Comparison of ENCODE assay signal across 10 cellular contexts in the genomic region with DNA sequence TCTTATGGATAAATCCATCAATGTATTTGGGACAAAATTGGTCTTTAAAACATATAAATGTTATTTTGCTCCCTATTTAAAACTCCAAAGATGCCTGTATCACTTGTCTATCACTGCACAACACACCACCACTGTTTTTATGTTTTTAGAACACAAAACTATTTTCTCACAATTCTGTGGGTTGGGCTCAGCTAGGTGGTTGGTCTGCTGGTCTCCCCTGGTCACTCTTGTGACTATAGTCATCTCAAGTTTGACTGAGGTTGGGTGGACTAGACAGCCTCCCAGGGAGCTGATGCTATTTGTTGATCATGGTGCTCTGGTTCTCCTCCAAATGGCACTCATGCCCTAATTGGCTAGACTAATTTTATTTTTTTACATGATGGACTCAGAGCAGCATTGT. TPM values are rescaled to one million over a fixed set of nuclear protein-coding genes. Genes with fewer than 3 reads are reported as not detected.
"Had no signal": no experiment of that assay in that cellular context is flagged by ENCODE, and none has a peak within 500 bp of the region (broad histone marks: within the 10 kb centered on the region; RNA-seq: fewer than 3 reads in every experiment).

No MANE protein-coding gene starts in this region.

- H3K9ac ChIP-seq: GM23248 had no signal

- FAIRE-seq: H1, H54 had no signal

- H3K36me3 ChIP-seq: HAP-1 had no signal

- H3K4me3 Mint-ChIP-seq: H9, HFFc6 had no signal

- ATAC-seq: HCT116 had no signal

- H2AFZ ChIP-seq: GM23248 had no signal

- H3K9me3 ChIP-seq: HAP-1 had no signal

- DNase-seq: GM23248, GOT3, H7, H9, HCEC 1CT, HFFc6 had no signal

- H3K27ac ChIP-seq: GM23248 had no signal

- H3K4me1 Mint-ChIP-seq: H9 had no signal

- H3K27ac Mint-ChIP-seq: H9, HFFc6 had no signal

- H3K4me3 ChIP-seq: GM23248, HAP-1 had no signal

RNA-seq across cellular contexts. Expression of gene NR1H4, which starts 39.5 kb away (rescaled TPM):
- total RNA-seq: GM23248, H1, H7, H9, HFFc6 had no signal
- polyA plus RNA-seq: GM23248, H1 had no signal
